Comparison of ENCODE assay signal across 20 cellular contexts in the genomic region with DNA sequence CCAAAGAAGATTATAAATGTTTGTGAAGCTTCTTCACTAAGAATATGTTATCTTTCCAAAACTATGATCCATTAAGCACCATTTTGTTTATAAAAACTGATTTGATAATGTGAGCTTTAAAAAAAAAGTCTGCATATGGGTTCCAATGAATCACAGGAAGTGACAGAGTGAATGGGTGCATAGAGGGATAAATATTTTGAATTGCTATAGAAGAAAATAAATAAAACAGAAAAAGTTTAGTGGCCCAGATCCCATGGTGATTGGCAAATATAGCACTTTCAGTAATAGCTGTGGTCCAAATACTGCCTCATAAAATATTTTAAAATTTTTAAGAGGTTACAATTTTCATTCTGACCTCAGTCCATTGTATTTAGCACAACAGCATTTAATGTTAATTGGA. TPM values are rescaled to one million over a fixed set of nuclear protein-coding genes. Genes with fewer than 3 reads are reported as not detected.
DNase-seq lines count a peak whose midpoint lies in the region; ATAC-seq and TF ChIP-seq lines count a peak whose summit lies in the region.
"Had no signal": no experiment of that assay in that cellular context is flagged by ENCODE, and none has a peak within 500 bp of the region (broad histone marks: within the 10 kb centered on the region; RNA-seq: fewer than 3 reads in every experiment).

No MANE protein-coding gene starts in this region.

- no peak overlapping the region for H3K4me3 ChIP-seq in choroid plexus epithelial cell (ENCODE audit: low read depth, low read length)
- H3K4me3 ChIP-seq: A549, K562 had no signal

- DNase-seq in EL (peak; percentile 60), HT1080 (ENCODE audit: low read depth) (peak; percentile 48), choroid plexus epithelial cell (ENCODE audit: low read depth) (peak; percentile 23), iris pigment epithelial cell (ENCODE audit: low read depth) (peak; percentile 67), NCI-H1417 (lab: John Stamatoyannopoulos, UW) (no peak), T-helper 2 cell (no peak), NCI-H2107 (lab: John Stamatoyannopoulos, UW) (no peak)
- DNase-seq: C1 segment of cervical spinal cord, DMS79, H9, NCI-H187 treated with DMSO at 0.1 percent for 48 hours, NCI-H345, NCI-H524 treated with DMSO at 0.1 percent for 48 hours, PC-3, RPMI8226, SHP77 treated with DMSO at 0.1 percent for 48 hours, T-helper 1 cell had no signal

- ATAC-seq in GM19452 (IDR thresholded peaks at IDR 0.05; ENCODE audit: unreplicated experiment): no peak
- ATAC-seq: A549, K562, PC-3 had no signal

- TF ChIP-seq CTCF in choroid plexus epithelial cell (conservative IDR thresholded peaks at IDR 0.05; ENCODE audit: low read depth, low read length): no peak

RNA-seq across cellular contexts. Expression of gene CPA3, which starts 19.2 kb away (rescaled TPM):
- total RNA-seq in HT1080 (2014; rRNA removed; shearing (Covaris generic)): not detected in 2 replicates
- polyA plus RNA-seq in HT1080 (2015; cell fraction: cytosol; rRNA removed): not detected in 2 replicates
- not detected in 2 replicates for polyA plus RNA-seq in HT1080 (2015; cell fraction: nucleus; rRNA removed)
- total RNA-seq: H9, K562, PC-3 had no signal
- polyA plus RNA-seq: A549, K562 had no signal

RNA-seq across cellular contexts. Expression of gene CPB1, which starts 56.6 kb away (rescaled TPM):
- not detected in 2 replicates for total RNA-seq in HT1080 (2014; rRNA removed; shearing (Covaris generic))
- not detected in 2 replicates for polyA plus RNA-seq in HT1080 (2015; cell fraction: cytosol; rRNA removed)
- polyA plus RNA-seq in HT1080 (2015; cell fraction: nucleus; rRNA removed): not detected in 2 replicates
- total RNA-seq: H9, PC-3 had no signal
- polyA plus RNA-seq: A549, K562 had no signal

Comparison
In these comparisons a context has a peak if more than half of its experiments do, and no peak if none do; other contexts are left out.
1. DNase-seq: peak in EL (single experiment), HT1080 (single experiment), choroid plexus epithelial cell (single experiment) and iris pigment epithelial cell (single experiment); none in NCI-H1417 (0 of 3), T-helper 2 cell (0 of 5) and NCI-H2107 (single experiment).